In genomic region chr7:36840930-36841329, GRCh38 we compare ENCODE assay signal across 1 cellular context.
TF ChIP-seq lines count a peak whose summit lies in the region.

No MANE protein-coding gene starts in this region.

TF ChIP-seq in SK-N-SH treated with all-trans-retinoic acid at 6 μM for 48 hours, 23 proteins besides CTCF, POLR2A, EP300 and RAD21 (continued from another document):
- TF ChIP-seq ZNF70 (CRISPR knock-in tag; IDR thresholded peaks at IDR 0.05) (no peak), POU6F1 (CRISPR knock-in tag; IDR thresholded peaks at IDR 0.05; ENCODE audit: borderline replicate concordance, low read depth) (no peak), TCF4 (CRISPR knock-in tag; IDR thresholded peaks at IDR 0.05; ENCODE audit: borderline replicate concordance) (no peak)
